Comparison of ENCODE assay signal across 8 cellular contexts in the genomic region with DNA sequence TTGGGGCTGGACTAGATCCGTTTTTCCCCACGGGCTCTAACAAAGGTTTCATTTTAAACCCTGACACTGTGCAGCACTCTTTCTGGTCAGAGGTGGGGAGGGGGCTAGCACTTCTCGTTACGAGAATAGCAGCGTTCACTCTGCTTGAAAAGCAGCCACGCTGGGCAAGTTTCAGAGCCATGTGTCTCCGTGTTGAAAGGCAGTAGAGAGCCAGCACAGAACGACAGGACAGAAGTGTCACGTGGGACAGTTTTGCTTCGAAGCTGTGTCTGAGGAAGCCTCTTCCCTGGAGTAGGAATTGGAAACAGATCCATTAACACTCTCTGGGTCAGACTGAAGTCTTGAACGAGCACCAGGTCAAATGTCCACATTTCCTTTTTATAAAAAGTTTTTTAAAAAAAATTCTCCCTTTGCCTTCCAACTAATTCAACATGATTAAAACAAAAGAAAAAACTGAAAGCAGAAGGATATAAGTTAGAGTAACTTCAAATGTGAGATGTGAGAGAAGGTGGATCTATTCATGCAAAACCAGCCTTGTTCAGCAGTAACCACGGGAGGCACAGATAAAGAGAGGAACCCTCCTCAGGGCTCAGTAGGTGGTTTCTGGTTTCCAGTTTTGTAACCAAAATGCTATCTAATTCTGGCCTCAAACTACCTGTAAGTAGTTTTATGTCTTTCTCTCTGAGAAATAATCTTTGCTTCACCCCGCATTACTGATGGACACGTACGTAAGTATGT.
DNase-seq lines count a peak whose midpoint lies in the region; ATAC-seq, FAIRE-seq and TF ChIP-seq lines count a peak whose summit lies in the region.

No MANE protein-coding gene starts in this region.

- H3K79me2 ChIP-seq in parathyroid adenoma, result peaks cover 11% of the 10 kb centered on the region

- H3K4me2 ChIP-seq in parathyroid adenoma (ENCODE audit: low read length), result peak overlapping the region; percentile 3

- FAIRE-seq in GM12892 (lab: Jason Lieb, UNC), result peak; percentile 97

- H3K4me3 Mint-ChIP-seq in HFFc6, result peak overlapping the region; percentile 81
- H3K4me3 Mint-ChIP-seq in nephron progenitor cell, result no peak overlapping the region

- H3K9ac ChIP-seq in parathyroid adenoma, result no peak overlapping the region

- H3K36me3 ChIP-seq in parathyroid adenoma (ENCODE audit: control insufficient read depth, insufficient read depth, low read length), result no peaks in the 10 kb centered on the region

- TF ChIP-seq POLR2A in GM12892 (IDR thresholded peaks at IDR 0.05; ENCODE audit: low read depth, low read length), result peak; percentile 34; the same call in 1 of the 2 replicates

- no peaks in the 10 kb centered on the region for H3K9me3 ChIP-seq in parathyroid adenoma (ENCODE audit: control insufficient read depth, low read length)

- TF ChIP-seq CTCF in HFFc6 (IDR thresholded peaks at IDR 0.05) (no peak), parathyroid adenoma (IDR thresholded peaks at IDR 0.05) (no peak), nephron progenitor cell (IDR thresholded peaks at IDR 0.05) (no peak)

- peaks cover 10% of the 10 kb centered on the region for H3K4me1 ChIP-seq in parathyroid adenoma

- H3K27ac Mint-ChIP-seq in HFFc6 (peak overlapping the region; percentile 83), nephron progenitor cell (no peak overlapping the region)

- H3K9me3 Mint-ChIP-seq in HFFc6 (no peaks in the 10 kb centered on the region), nephron progenitor cell (no peaks in the 10 kb centered on the region)

- ATAC-seq in GM21576 (IDR thresholded peaks at IDR 0.05; ENCODE audit: unreplicated experiment), result no peak
- no peak for ATAC-seq in HG03460 (IDR thresholded peaks at IDR 0.05; ENCODE audit: unreplicated experiment)

- H3K27ac ChIP-seq in parathyroid adenoma, result no peak overlapping the region

- peak overlapping the region; percentile 40 for H2AFZ ChIP-seq in parathyroid adenoma

- no peaks in the 10 kb centered on the region for H3K27me3 ChIP-seq in parathyroid adenoma (ENCODE audit: control insufficient read depth, insufficient read depth, low read length)

- no peak overlapping the region for H3K4me3 ChIP-seq in parathyroid adenoma (ENCODE audit: low read depth, low read length)

- H3K36me3 Mint-ChIP-seq in HFFc6 (ENCODE audit: low read depth), result peaks cover 17% of the 10 kb centered on the region
- peaks cover 37% of the 10 kb centered on the region for H3K36me3 Mint-ChIP-seq in nephron progenitor cell (ENCODE audit: low read depth)

- peaks cover 75% of the 10 kb centered on the region for H3K4me1 Mint-ChIP-seq in HFFc6 (ENCODE audit: low read depth)
- peaks cover 54% of the 10 kb centered on the region for H3K4me1 Mint-ChIP-seq in nephron progenitor cell

- H3K27me3 Mint-ChIP-seq in HFFc6 (ENCODE audit: insufficient read depth) (peaks cover 2% of the 10 kb centered on the region; the same call in 1 of the 2 replicates), nephron progenitor cell (ENCODE audit: low read depth, poor library complexity) (no peaks in the 10 kb centered on the region)

- DNase-seq in GM12892 (ENCODE audit: insufficient read length) (peak; percentile 36), HFFc6 (no peak), cerebellar cortex (ENCODE audit: low spot score) (peak; percentile 38), nephron progenitor cell (no peak)
- no peak for DNase-seq in activated naive CD4-positive, alpha-beta T cell (lab: John Stamatoyannopoulos, UW)

Comparison
In these comparisons a context has a peak if more than half of its experiments do, and no peak if none do; other contexts are left out.
1. DNase-seq: peak in GM12892 (single experiment) and cerebellar cortex (single experiment); none in HFFc6 (single experiment), nephron progenitor cell (single experiment) and activated naive CD4-positive, alpha-beta T cell (0 of 4).